9 cellular contexts compared by ENCODE assay signal in the genomic region with DNA sequence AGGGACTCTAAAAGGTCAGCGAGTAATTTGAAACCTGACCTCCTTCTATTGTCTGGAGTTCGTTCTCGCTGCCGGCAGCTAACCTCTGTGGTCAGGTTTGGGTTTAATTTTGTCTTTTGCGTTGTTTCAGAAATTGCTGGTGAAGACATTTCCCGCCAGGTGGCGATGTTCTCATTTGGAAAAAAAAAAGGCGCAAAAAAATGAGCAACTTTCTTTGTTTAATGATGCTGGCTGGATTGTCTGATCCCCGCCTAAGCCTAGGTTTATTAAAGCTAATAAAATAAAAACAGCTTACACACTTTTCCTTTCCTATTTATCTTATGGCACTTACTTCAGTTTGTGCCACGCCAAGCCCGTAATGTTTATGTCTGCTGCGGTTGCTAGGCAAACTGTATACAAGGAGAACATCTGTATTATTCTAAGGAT.
DNase-seq lines count a peak whose midpoint lies in the region; ATAC-seq and TF ChIP-seq lines count a peak whose summit lies in the region.
"Had no signal": no experiment of that assay in that cellular context is flagged by ENCODE, and none has a peak within 500 bp of the region (broad histone marks: within the 10 kb centered on the region; RNA-seq: fewer than 3 reads in every experiment).

No MANE protein-coding gene starts in this region.

- no CpG with 5 or more reads among the region's 12 CpGs for WGBS in mesendoderm (ENCODE audit: extremely low coverage, insufficient coverage, low lambda C conversion rate)
- WGBS in lower leg skin, 2 donors: 6% methylated on average over 12 of the region's 12 CpGs

- CTCF ChIA-PET in CD4-positive, alpha-beta T cell (lab: Charles Lee): no interaction called here

- no peaks in the 10 kb centered on the region for H3K36me3 ChIP-seq in mesendoderm (ENCODE audit: control insufficient read depth, insufficient read depth, low read length)

- H3K79me1 ChIP-seq in mesendoderm (ENCODE audit: low read length): no peaks in the 10 kb centered on the region

- no peaks in the 10 kb centered on the region for H3K4me1 ChIP-seq in mesendoderm (ENCODE audit: control insufficient read depth, low read depth, low read length)

- H2BK120ac ChIP-seq in mesendoderm (ENCODE audit: low read depth, low read length): no peak overlapping the region

- no peak overlapping the region for H3K27ac ChIP-seq in CD4-positive, alpha-beta T cell (ENCODE audit: low read depth, low read length)
- H3K27ac ChIP-seq in mesendoderm (ENCODE audit: low read depth, low read length): no peak overlapping the region

- no peaks in the 10 kb centered on the region for H3K4me1 Mint-ChIP-seq in CD4-positive, alpha-beta T cell (ENCODE audit: low read depth)

- H3K4ac ChIP-seq in mesendoderm (ENCODE audit: low read depth, low read length): no peak overlapping the region

- no peak overlapping the region for H2BK15ac ChIP-seq in mesendoderm (replicated peaks; ENCODE audit: low read depth)

- peaks cover 55% of the 10 kb centered on the region for H3K27me3 Mint-ChIP-seq in CD4-positive, alpha-beta T cell

- H3K23ac ChIP-seq in mesendoderm (ENCODE audit: low read length): no peak overlapping the region

- H3K9ac ChIP-seq in mesendoderm (ENCODE audit: low read length): no peak overlapping the region

- H3K79me2 ChIP-seq in mesendoderm (ENCODE audit: control insufficient read depth, insufficient read depth, low read length): no peaks in the 10 kb centered on the region

- no peak overlapping the region for H3K4me2 ChIP-seq in mesendoderm (ENCODE audit: low read length)

- H3K36me3 Mint-ChIP-seq in CD4-positive, alpha-beta T cell (ENCODE audit: low read depth): no peaks in the 10 kb centered on the region

- POLR2A ChIA-PET in CD4-positive, alpha-beta T cell (lab: Charles Lee): no interaction called here

- intact Hi-C loops in CD4-positive, alpha-beta T cell (cut with DNase I, micrococcal nuclease): loop anchor here (5.0 kb wide), 3 partner anchors 1661 to 1896 kb away; no protein-coding TSS in a partner anchor
- intact Hi-C loops in lower leg skin (cut with DNase I; ENCODE audit: low total_unique reads): no loop called here

- no peak overlapping the region for H4K8ac ChIP-seq in mesendoderm (ENCODE audit: low read depth, low read length)

- no peaks in the 10 kb centered on the region for H3K9me3 Mint-ChIP-seq in CD4-positive, alpha-beta T cell
- H3K9me3 Mint-ChIP-seq: T-helper 1 cell treated with Interleukin-12 subunit alpha and Interleukin-12 subunit beta and Interleukin-4 antibody, amounts not matched to agents 30 μg/mL and 1 μg/mL, for 36 hours had no signal

- H3K4me3 Mint-ChIP-seq in CD4-positive, alpha-beta T cell: no peak overlapping the region
- H3K4me3 Mint-ChIP-seq: T-helper 1 cell treated with Interleukin-12 subunit alpha and Interleukin-12 subunit beta and Interleukin-4 antibody, amounts not matched to agents 30 μg/mL and 1 μg/mL, for 36 hours had no signal

- no peak for DNase-seq in CD4-positive, alpha-beta T cell
- DNase-seq in GM13977 (ENCODE audit: low spot score): peak; percentile 28
- peak; percentile 6 to 21 for DNase-seq in NOMO-1 (lab: John Stamatoyannopoulos, UW; ENCODE audit: unreplicated experiment in 2 of 2)
- DNase-seq in cerebellar cortex (ENCODE audit: low spot score): peak; percentile 16
- peak; percentile 57 for DNase-seq in mesendoderm
- no peak for DNase-seq in lower leg skin (ENCODE audit: low spot score in 2 of 2)
- DNase-seq in NCI-H128 (lab: John Stamatoyannopoulos, UW; ENCODE audit: unreplicated experiment): no peak
- DNase-seq in activated CD4-positive, alpha-beta T cell treated with anti-CD3 and anti-CD28 coated beads for 4 hours: no peak

- TF ChIP-seq CTCF in CD4-positive, alpha-beta T cell (IDR thresholded peaks at IDR 0.05): peak; percentile 57
- peak; percentile 59 for TF ChIP-seq CTCF in GM13977 (IDR thresholded peaks at IDR 0.05; ENCODE audit: extremely low read depth, insufficient read depth, missing control alignments)
- no peak for TF ChIP-seq CTCF in lower leg skin (IDR thresholded peaks at IDR 0.05)

- TF ChIP-seq POLR2A in lower leg skin (IDR thresholded peaks at IDR 0.05): no peak

- H3K27ac Mint-ChIP-seq in CD4-positive, alpha-beta T cell: no peak overlapping the region
- H3K27ac Mint-ChIP-seq: T-helper 1 cell treated with Interleukin-12 subunit alpha and Interleukin-12 subunit beta and Interleukin-4 antibody, amounts not matched to agents 30 μg/mL and 1 μg/mL, for 36 hours had no signal

- in situ Hi-C loops in GM13977 (cut with MboI; ENCODE audit: low pct_unique_long_range_greater_than_20kb, low sequenced_read_pairs, unreplicated experiment): no loop called here

- no peak overlapping the region for H3K56ac ChIP-seq in mesendoderm (ENCODE audit: low read length)

- no peaks in the 10 kb centered on the region for H3K9me3 ChIP-seq in CD4-positive, alpha-beta T cell (ENCODE audit: control insufficient read depth, low read length)

- no peak overlapping the region for H2BK5ac ChIP-seq in mesendoderm (ENCODE audit: low read length)

- ATAC-seq in CD4-positive, alpha-beta T cell (ENCODE audit: poor library complexity): no peak

- no peak overlapping the region for H2AK5ac ChIP-seq in mesendoderm (ENCODE audit: low read length)

- no peak overlapping the region for H4K5ac ChIP-seq in mesendoderm (ENCODE audit: low read length)

- H3K4me3 ChIP-seq in mesendoderm (ENCODE audit: low read length): no peak overlapping the region
- no peak overlapping the region for H3K4me3 ChIP-seq in lower leg skin (ENCODE audit: low read depth, poor library complexity, severe bottlenecking)

- no peaks in the 10 kb centered on the region for H3K27me3 ChIP-seq in CD4-positive, alpha-beta T cell (ENCODE audit: control insufficient read depth, insufficient read depth, low read length)
- H3K27me3 ChIP-seq in mesendoderm (ENCODE audit: insufficient read depth, low read length, poor library complexity): no peaks in the 10 kb centered on the region

- H3K18ac ChIP-seq in mesendoderm (ENCODE audit: low read length): no peak overlapping the region

Comparison
In these comparisons a context has a peak if more than half of its experiments do, and no peak if none do; other contexts are left out.
1. DNase-seq: peak in GM13977 (single experiment), NOMO-1 (2 of 2), cerebellar cortex (single experiment) and mesendoderm (single experiment); none in CD4-positive, alpha-beta T cell (0 of 10), lower leg skin (0 of 2), NCI-H128 (single experiment) and activated CD4-positive, alpha-beta T cell treated with anti-CD3 and anti-CD28 coated beads for 4 hours (0 of 2).
2. CTCF ChIP-seq: peak in CD4-positive, alpha-beta T cell (single experiment) and GM13977 (single experiment); none in lower leg skin (0 of 3).